23 cellular contexts compared by ENCODE assay signal in genomic region chr2:102505290-102505689, GRCh38. TPM values are rescaled to one million over a fixed set of nuclear protein-coding genes. Genes with fewer than 3 reads are reported as not detected.
DNase-seq lines count a peak whose midpoint lies in the region; ATAC-seq, FAIRE-seq and TF ChIP-seq lines count a peak whose summit lies in the region.
"Had no signal": no experiment of that assay in that cellular context is flagged by ENCODE, and none has a peak within 500 bp of the region (broad histone marks: within the 10 kb centered on the region; RNA-seq: fewer than 3 reads in every experiment).

No MANE protein-coding gene starts in this region.

- no TSS peak for BruUV-seq in K562 (replicated peaks; lab: Mats Ljungman, UMichigan)

- no peak overlapping the region for H2AFZ ChIP-seq in K562 (ENCODE audit: low read depth, low read length)

- no peak overlapping the region for H3K9ac ChIP-seq in K562 (ENCODE audit: insufficient read depth in 1 of 2, low read depth in 2 of 2, low read length in 2 of 2)
- H3K9ac ChIP-seq: KMS-11 had no signal

- 3% methylated on average over 10 of the region's 10 CpGs for WGBS in K562 (ENCODE audit: insufficient coverage, low coverage, missing lambda C conversion rate)

- no peak for TF ChIP-seq POLR2A in K562 (conservative IDR thresholded peaks at IDR 0.05)

- POLR2A ChIA-PET in K562 (lab: Yijun Ruan, JAX) = no interaction called here

- TF ChIP-seq CTCF in K562 (IDR thresholded peaks at IDR 0.05 in 2 of 3, conservative IDR thresholded peaks at IDR 0.05 in 1 of 3; ENCODE audit: insufficient read depth in 2 of 3, low read depth in 1 of 3, low read length in 3 of 3) (no peak), dorsolateral prefrontal cortex (IDR thresholded peaks at IDR 0.05 in 54 of 56, conservative IDR thresholded peaks at IDR 0.05 in 2 of 56; ENCODE audit: low read depth in 1 of 56, partially characterized antibody in 56 of 56) (no peak)

- in situ Hi-C loops in K562 (cut with MboI) = no loop called here

- H3K27me3 ChIP-seq in K562 (ENCODE audit: control insufficient read depth in 2 of 2, insufficient read depth in 2 of 2, low read length in 2 of 2) (peaks cover 5 to 16% of the 10 kb centered on the region in 2 experiments; a peak in 3 of 5 replicates), dorsolateral prefrontal cortex (peaks cover 0 to 9% (median 0%) of the 10 kb centered on the region in 45 donors)
- H3K27me3 ChIP-seq: vagina had no signal

- no peaks in the 10 kb centered on the region for H3K36me3 ChIP-seq in K562 (ENCODE audit: control insufficient read depth, insufficient read depth, low read length)
- H3K36me3 ChIP-seq: vagina had no signal

- no peak for TF ChIP-seq EP300 in K562 (IDR thresholded peaks at IDR 0.05; ENCODE audit: low read length)

- DNase-seq in DMS153 (lab: John Stamatoyannopoulos, UW) (peak; percentile 94), NCI-H1048 (lab: John Stamatoyannopoulos, UW) (peak; percentile 11), K562 (ENCODE audit: extremely low read depth in 1 of 4, low spot score in 3 of 4) (no peak), mucosa of gallbladder (ENCODE audit: low spot score) (peak; percentile 68), left cardiac atrium (no peak), dorsolateral prefrontal cortex (no peak)
- DNase-seq in activated CD4-positive, alpha-beta T cell treated with anti-CD3 and anti-CD28 coated beads, Interleukin-2, amount 50 U/mL, for 48 hours = no peak
- DNase-seq: activated naive CD4-positive, alpha-beta T cell treated with anti-CD3 and anti-CD28 coated beads, Interleukin-2, amount 50 U/mL, for 16 hours; dermis blood vessel endothelial cell; kidney glomerular epithelial cell; NCI-H146; NCI-H82; posterior cingulate gyrus; stimulated activated naive CD4-positive, alpha-beta T cell treated with Interleukin-2 at 50 U/mL for 16 hours; T-helper 17 cell had no signal

- H3K4me3 ChIP-seq in K562 (no peak overlapping the region), dorsolateral prefrontal cortex (no peak overlapping the region)
- H3K4me3 ChIP-seq: vagina had no signal

- H3K4me2 ChIP-seq in K562 (ENCODE audit: insufficient read depth, low read length) = no peak overlapping the region
- H3K4me2 ChIP-seq: KMS-11 had no signal

- no peaks in the 10 kb centered on the region for H3K9me3 ChIP-seq in K562 (replicated peaks; ENCODE audit: control insufficient read depth, insufficient read depth, low read depth, low read length)
- H3K9me3 ChIP-seq: vagina had no signal

- peaks cover 0 to 3% of the 10 kb centered on the region in 2 experiments; a peak in 1 of 5 replicates for H3K4me1 ChIP-seq in K562 (replicated peaks in 1 of 2; ENCODE audit: control insufficient read depth in 2 of 2, insufficient read depth in 2 of 2, low read length in 2 of 2)
- H3K4me1 ChIP-seq: vagina had no signal

- no peaks in the 10 kb centered on the region for H3K9me1 ChIP-seq in K562 (ENCODE audit: control insufficient read depth, insufficient read depth, low read length)

- no peak for ATAC-seq in K562
- ATAC-seq in HG03342 (IDR thresholded peaks at IDR 0.05; ENCODE audit: unreplicated experiment) = no peak
- ATAC-seq in left cardiac atrium = no peak
- ATAC-seq: activated CD4-positive, CD25-positive, alpha-beta regulatory T cell treated with anti-CD3 and anti-CD28 coated beads, Interleukin-2, amount 50 U/mL, for 24 hours; Right ventricle myocardium inferior; T-helper 17 cell had no signal

- H3K79me2 ChIP-seq in K562 (ENCODE audit: control insufficient read depth, insufficient read depth, low read length) = no peaks in the 10 kb centered on the region

- H4K20me1 ChIP-seq in K562 (replicated peaks; ENCODE audit: control insufficient read depth, insufficient read depth, low read length) = no peaks in the 10 kb centered on the region

- intact Hi-C loops in K562 (cut with micrococcal nuclease) = no loop called here
- intact Hi-C loops in left cardiac atrium (cut with DNase I) = no loop called here
- intact Hi-C loops in dorsolateral prefrontal cortex (cut with DNase I) = no loop called here

- FAIRE-seq in K562 (lab: Jason Lieb, UNC) = no peak
- FAIRE-seq: D721Med, GM18507, GM19239 had no signal

- no peak for TF ChIP-seq RAD21 in K562 (CRISPR knock-in tag; conservative IDR thresholded peaks at IDR 0.05 in 1 of 2, IDR thresholded peaks at IDR 0.05 in 1 of 2)

- CTCF ChIA-PET in K562 (lab: Yijun Ruan, JAX; ENCODE audit: low intra/inter-chr PET ratio) = no interaction called here

- H3K27ac ChIP-seq in K562 (ENCODE audit: extremely low read depth, low read depth, low read length) = no peak overlapping the region
- no peak overlapping the region for H3K27ac ChIP-seq in dorsolateral prefrontal cortex
- H3K27ac ChIP-seq: KMS-11, vagina had no signal

TF ChIP-seq in K562, 482 proteins besides CTCF, POLR2A, EP300 and RAD21:
- TF ChIP-seq RNF219 (CRISPR knock-in tag; IDR thresholded peaks at IDR 0.05) (no peak), ZNF140 (CRISPR knock-in tag; IDR thresholded peaks at IDR 0.05) (no peak), KDM5B (IDR thresholded peaks at IDR 0.05; ENCODE audit: insufficient replicate concordance, low read depth, low read length) (no peak), NFRKB (IDR thresholded peaks at IDR 0.05; ENCODE audit: low read depth) (no peak), E2F3 (CRISPR knock-in tag; IDR thresholded peaks at IDR 0.05) (no peak), ETS2 (tag; IDR thresholded peaks at IDR 0.05; ENCODE audit: borderline replicate concordance, poor library complexity, severe bottlenecking) (no peak), NFIC (IDR thresholded peaks at IDR 0.05) (peak; percentile 60; the same call in 1 of the 2 replicates)

RNA-seq across cellular contexts. Expression of gene SLC9A4, which starts 32.3 kb away (rescaled TPM):
- 0.07 and 0.09 TPM in 2 replicates for total RNA-seq in K562 (2011; cell fraction: chromatin; rRNA removed; ENCODE audit: low replicate concordance)
- 0.17 TPM in 1 of 2 replicates, not detected in the other for total RNA-seq in K562 (2011; cell fraction: nucleolus; rRNA removed)
- 0.15 TPM in 1 of 2 replicates, not detected in the other for total RNA-seq in K562 (2011; cell fraction: nucleoplasm; rRNA removed)
- not detected in 2 replicates for total RNA-seq in K562 (2014; rRNA removed)
- total RNA-seq in K562 (2014; rRNA removed; fragmentation: Illumina TruSeq; extraction: Trizol) = 0.03 and 0.04 TPM in 2 replicates
- 0.04 TPM in 1 of 2 replicates, not detected in the other for total RNA-seq in K562 (2015; rRNA removed; fragmentation: Illumina TruSeq; extraction: Trizol)
- total RNA-seq in K562 (2021) = 0.04 and 0.07 TPM in 2 replicates
- not detected in 2 replicates for polyA plus RNA-seq in K562 (2011; rRNA removed)
- polyA plus RNA-seq in K562 (2011; cell fraction: cytosol; rRNA removed) = not detected in 2 replicates
- polyA plus RNA-seq in K562 (2011; cell fraction: nucleus; rRNA removed) = not detected in 2 replicates
- 0.03 and 0.24 TPM in 2 replicates for polyA plus RNA-seq in K562 (2012)
- polyA plus RNA-seq in K562 (2014; fragmentation: Illumina TruSeq; extraction: Trizol) = not detected in 2 replicates
- polyA plus RNA-seq in K562 (2014; fragmentation: Nextera tagmentation; extraction: Ambion mirVana) = under 1 TPM in 1 of 2 experiments, not detected in 1; 0.15 TPM
- polyA plus RNA-seq in K562 (2014; rRNA removed) = not detected in 2 replicates
- polyA minus RNA-seq in K562 (2011; rRNA and poly(A)+ RNA removed) = 0.07 TPM in 1 of 2 replicates, not detected in the other
- polyA minus RNA-seq in K562 (2011; cell fraction: cytosol; rRNA and poly(A)+ RNA removed) = not detected in 2 replicates
- 0.13 and 0.78 TPM in 2 replicates for polyA minus RNA-seq in K562 (2011; cell fraction: nucleus; rRNA and poly(A)+ RNA removed)
- 19.9 TPM for total RNA-seq in mucosa of gallbladder
- total RNA-seq in left cardiac atrium = not detected
- 1 to 10 TPM in 1 of 120 experiments, under 1 TPM in 114, not detected in 5; 0.07 to 1.2 (median 0.36) TPM for total RNA-seq in dorsolateral prefrontal cortex
- total RNA-seq: dermis blood vessel endothelial cell, Right ventricle myocardium inferior, vagina had no signal

Comparison
In these comparisons a context has a peak if more than half of its experiments do, and no peak if none do; other contexts are left out.
1. DNase-seq: peak in DMS153 (single experiment), NCI-H1048 (single experiment) and mucosa of gallbladder (single experiment); none in K562 (0 of 4), left cardiac atrium (single experiment), dorsolateral prefrontal cortex (0 of 10) and activated CD4-positive, alpha-beta T cell treated with anti-CD3 and anti-CD28 coated beads, Interleukin-2, amount 50 U/mL, for 48 hours (0 of 2).